In the genomic region with DNA sequence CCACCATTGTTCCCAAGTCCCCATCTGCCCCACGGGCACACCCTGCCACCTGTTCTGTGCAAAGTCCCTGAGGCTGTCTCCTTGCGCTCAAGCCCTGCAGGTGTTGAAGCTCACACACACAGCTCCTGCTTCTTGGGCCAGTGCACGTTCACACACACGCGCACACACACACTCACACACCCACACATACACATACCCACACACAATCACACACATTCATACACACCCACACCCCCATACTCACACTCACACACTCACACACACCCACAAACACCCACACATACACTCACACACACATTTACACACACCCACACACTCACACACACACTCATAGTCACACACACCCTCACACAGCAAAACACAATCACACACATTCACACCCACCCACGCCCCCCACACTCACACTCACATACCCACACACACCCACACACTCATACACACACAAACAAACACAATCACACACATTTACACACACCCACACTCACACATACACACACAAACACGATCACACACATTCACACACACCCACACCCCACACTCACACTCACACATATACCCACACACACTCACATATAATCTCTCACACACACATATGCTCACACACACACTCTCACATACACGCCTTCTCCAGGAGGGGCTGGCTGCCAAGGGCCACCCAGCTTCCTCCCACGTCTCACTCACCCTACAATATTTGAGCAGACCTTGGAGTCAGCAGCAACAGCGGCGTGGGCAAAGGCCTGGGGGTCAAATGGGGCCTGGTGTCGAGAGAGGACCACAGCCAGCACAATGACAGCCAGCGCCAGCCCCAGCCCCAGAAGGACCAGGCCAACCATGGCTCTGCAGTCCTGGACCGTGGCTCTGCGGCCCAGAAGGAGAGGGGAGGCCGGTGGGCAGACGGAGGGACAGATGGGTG, we compare ENCODE assay signal across 11 cellular contexts. TPM values are rescaled to one million over a fixed set of nuclear protein-coding genes. Genes with fewer than 3 reads are reported as not detected.
"Had no signal": no experiment of that assay in that cellular context is flagged by ENCODE, and none has a peak within 500 bp of the region (broad histone marks: within the 10 kb centered on the region; RNA-seq: fewer than 3 reads in every experiment).

No MANE protein-coding gene starts in this region.

RNA-seq across cellular contexts. Expression of gene GGTLC1, which starts 8.4 kb away (rescaled TPM):
- total RNA-seq: activated CD8-positive, alpha-beta memory T cell treated with anti-CD3 and anti-CD28 coated beads for 36 hours; bronchial epithelial cell; esophagus muscularis mucosa; foreskin keratinocyte; heart right ventricle; left ventricle myocardium inferior; naive thymus-derived CD4-positive, alpha-beta T cell; osteoblast; sciatic nerve; subcutaneous adipose tissue; thoracic aorta had no signal
- polyA plus RNA-seq: foreskin keratinocyte; heart right ventricle; naive thymus-derived CD4-positive, alpha-beta T cell had no signal
